1 cellular context compared by ENCODE assay signal in genomic region chr1:40039757-40040510, GRCh38.
TF ChIP-seq lines count a peak whose summit lies in the region.

No MANE protein-coding gene starts in this region.

TF ChIP-seq in GM12878, 131 proteins besides CTCF, POLR2A, EP300 and RAD21 (continued from another document):
- TF ChIP-seq E4F1 (IDR thresholded peaks at IDR 0.05; ENCODE audit: borderline replicate concordance, partially characterized antibody) = peak; percentile 59
- TF ChIP-seq FOS (IDR thresholded peaks at IDR 0.05; ENCODE audit: borderline replicate concordance, extremely low read depth, insufficient read length) = no peak
- peak; percentile 60 for TF ChIP-seq GABPA (IDR thresholded peaks at IDR 0.05; ENCODE audit: low read depth)
- TF ChIP-seq BCL11A (IDR thresholded peaks at IDR 0.05; ENCODE audit: low read depth, low read length) = no peak; the same call in 1 of the 2 replicates
- peak; percentile 26 for TF ChIP-seq CREB1 (IDR thresholded peaks at IDR 0.05; ENCODE audit: low read depth)
- TF ChIP-seq JUND (IDR thresholded peaks at IDR 0.05; ENCODE audit: low read depth, low read length) = no peak
- peak; percentile 72; the same call in 1 of the 2 replicates for TF ChIP-seq ZNF207 (IDR thresholded peaks at IDR 0.05; ENCODE audit: borderline replicate concordance)
- TF ChIP-seq USF2 (IDR thresholded peaks at IDR 0.05; ENCODE audit: borderline replicate concordance, low read depth, low read length) = no peak
- TF ChIP-seq CBFB (IDR thresholded peaks at IDR 0.05; ENCODE audit: low read depth) = peak; percentile 97
- TF ChIP-seq ASH2L (IDR thresholded peaks at IDR 0.05; ENCODE audit: borderline replicate concordance, low read depth) = no peak
- TF ChIP-seq, protein P1, sequence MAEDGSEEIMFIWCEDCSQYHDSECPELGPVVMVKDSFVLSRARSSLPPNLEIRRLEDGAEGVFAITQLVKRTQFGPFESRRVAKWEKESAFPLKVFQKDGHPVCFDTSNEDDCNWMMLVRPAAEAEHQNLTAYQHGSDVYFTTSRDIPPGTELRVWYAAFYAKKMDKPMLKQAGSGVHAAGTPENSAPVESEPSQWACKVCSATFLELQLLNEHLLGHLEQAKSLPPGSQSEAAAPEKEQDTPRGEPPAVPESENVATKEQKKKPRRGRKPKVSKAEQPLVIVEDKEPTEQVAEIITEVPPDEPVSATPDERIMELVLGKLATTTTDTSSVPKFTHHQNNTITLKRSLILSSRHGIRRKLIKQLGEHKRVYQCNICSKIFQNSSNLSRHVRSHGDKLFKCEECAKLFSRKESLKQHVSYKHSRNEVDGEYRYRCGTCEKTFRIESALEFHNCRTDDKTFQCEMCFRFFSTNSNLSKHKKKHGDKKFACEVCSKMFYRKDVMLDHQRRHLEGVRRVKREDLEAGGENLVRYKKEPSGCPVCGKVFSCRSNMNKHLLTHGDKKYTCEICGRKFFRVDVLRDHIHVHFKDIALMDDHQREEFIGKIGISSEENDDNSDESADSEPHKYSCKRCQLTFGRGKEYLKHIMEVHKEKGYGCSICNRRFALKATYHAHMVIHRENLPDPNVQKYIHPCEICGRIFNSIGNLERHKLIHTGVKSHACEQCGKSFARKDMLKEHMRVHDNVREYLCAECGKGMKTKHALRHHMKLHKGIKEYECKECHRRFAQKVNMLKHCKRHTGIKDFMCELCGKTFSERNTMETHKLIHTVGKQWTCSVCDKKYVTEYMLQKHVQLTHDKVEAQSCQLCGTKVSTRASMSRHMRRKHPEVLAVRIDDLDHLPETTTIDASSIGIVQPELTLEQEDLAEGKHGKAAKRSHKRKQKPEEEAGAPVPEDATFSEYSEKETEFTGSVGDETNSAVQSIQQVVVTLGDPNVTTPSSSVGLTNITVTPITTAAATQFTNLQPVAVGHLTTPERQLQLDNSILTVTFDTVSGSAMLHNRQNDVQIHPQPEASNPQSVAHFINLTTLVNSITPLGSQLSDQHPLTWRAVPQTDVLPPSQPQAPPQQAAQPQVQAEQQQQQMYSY (CRISPR knock-in tag; IDR thresholded peaks at IDR 0.05) = 0 out of 2 replicates have a peak, but pooled peaks have one; percentile 68
- peak; percentile 53 to 62 for TF ChIP-seq IKZF2 (IDR thresholded peaks at IDR 0.05)
- peak; percentile 71; the same call in 1 of the 2 replicates for TF ChIP-seq MXI1 (IDR thresholded peaks at IDR 0.05; ENCODE audit: low read depth, low read length)
- TF ChIP-seq RELA (IDR thresholded peaks at IDR 0.05; ENCODE audit: borderline replicate concordance, partially characterized antibody) = peak; percentile 7
- peak; percentile 62 for TF ChIP-seq DPF2 (IDR thresholded peaks at IDR 0.05)
